ENCODE assay signal across 8 cellular contexts in the genomic region with DNA sequence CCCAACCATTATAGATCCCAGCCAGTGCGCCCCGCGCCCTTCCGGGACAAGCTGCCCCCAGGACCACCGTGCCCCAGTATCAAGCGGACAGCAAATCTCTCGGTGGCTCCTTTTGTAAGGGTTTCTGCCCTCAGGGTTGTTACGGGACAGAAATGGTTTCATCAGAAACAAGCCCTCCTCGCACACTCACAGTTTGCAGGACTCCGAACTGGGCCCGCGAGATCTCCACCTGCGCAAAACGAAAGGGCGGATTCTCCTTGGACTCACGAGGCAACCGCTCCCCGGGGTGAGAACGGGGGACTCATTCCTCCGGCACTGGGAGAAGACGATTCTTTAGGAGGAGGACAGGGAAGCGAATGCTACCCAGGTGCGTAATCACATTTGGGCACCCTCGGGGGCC. TPM values are rescaled to one million over a fixed set of nuclear protein-coding genes. Genes with fewer than 3 reads are reported as not detected.
DNase-seq lines count a peak whose midpoint lies in the region; ATAC-seq and TF ChIP-seq lines count a peak whose summit lies in the region.

No MANE protein-coding gene starts in this region.

- no peaks in the 10 kb centered on the region for H3K9me3 ChIP-seq in left lung
- no peaks in the 10 kb centered on the region for H3K9me3 ChIP-seq in thoracic aorta

- H3K27ac ChIP-seq in left lung, result peak overlapping the region in 1 of 2 donors; percentile 86
- H3K27ac ChIP-seq in thoracic aorta, result no peak overlapping the region

- no peaks in the 10 kb centered on the region for H3K9me3 Mint-ChIP-seq in activated CD4-positive, alpha-beta T cell treated with anti-CD3 and anti-CD28 coated beads, Interleukin-2, amount 10 ng/mL, durations not matched to agents 24 days and 14 days
- H3K9me3 Mint-ChIP-seq in activated CD4-positive, alpha-beta T cell treated with anti-CD3 and anti-CD28 coated beads for 36 hours (ENCODE audit: low read depth), result no peaks in the 10 kb centered on the region

- no peak for ATAC-seq in activated CD4-positive, alpha-beta T cell treated with anti-CD3 and anti-CD28 coated beads for 36 hours
- ATAC-seq in left lung (no peak), thoracic aorta (ENCODE audit: insufficient number of reproducible peaks, low FRiP score, low read depth) (no peak), HG03108 (IDR thresholded peaks at IDR 0.05; ENCODE audit: unreplicated experiment) (no peak)

- H3K4me1 ChIP-seq in left lung (peaks cover 13 to 50% of the 10 kb centered on the region in 2 donors), thoracic aorta (ENCODE audit: control insufficient read depth in 1 of 2, low read depth in 2 of 2) (peaks cover 18 to 34% of the 10 kb centered on the region in 2 donors)

- peaks cover 7% of the 10 kb centered on the region for H3K36me3 Mint-ChIP-seq in activated CD4-positive, alpha-beta T cell treated with anti-CD3 and anti-CD28 coated beads, Interleukin-2, amount 10 ng/mL, durations not matched to agents 24 days and 14 days (ENCODE audit: low read depth)
- no peaks in the 10 kb centered on the region for H3K36me3 Mint-ChIP-seq in activated CD4-positive, alpha-beta T cell treated with anti-CD3 and anti-CD28 coated beads for 36 hours (ENCODE audit: low read depth)

- intact Hi-C loops in activated CD4-positive, alpha-beta T cell treated with anti-CD3 and anti-CD28 coated beads, Interleukin-2, amount 10 ng/mL, durations not matched to agents 24 days and 14 days (cut with micrococcal nuclease), result loop anchor here (5.0 kb wide), 1 partner anchor 49 kb away; a partner anchor contains a TSS
- intact Hi-C loops in activated CD4-positive, alpha-beta T cell treated with anti-CD3 and anti-CD28 coated beads for 36 hours (cut with DNase I, micrococcal nuclease), result loop anchor here in 1 of 2 experiments (5.0 kb wide), 1 partner anchor 309 kb away; no protein-coding TSS in a partner anchor
- intact Hi-C loops in left lung (cut with DNase I), result loop anchor here in 1 of 2 donors (5.0 kb wide), 1 partner anchor 41 kb away; no protein-coding TSS in a partner anchor

- no peak for TF ChIP-seq CTCF in astrocyte of the cerebellum (IDR thresholded peaks at IDR 0.05; ENCODE audit: low read depth, low read length, missing control alignments)
- TF ChIP-seq CTCF in left lung (IDR thresholded peaks at IDR 0.05), result no peak
- no peak for TF ChIP-seq CTCF in thoracic aorta (IDR thresholded peaks at IDR 0.05)

- in situ Hi-C loops in astrocyte of the cerebellum (cut with HindIII; ENCODE audit: low sequenced_read_pairs), result no loop called here

- H3K27me3 ChIP-seq in left lung (peaks cover 0 to 30% of the 10 kb centered on the region in 2 donors), thoracic aorta (replicated peaks; ENCODE audit: insufficient read depth) (no peaks in the 10 kb centered on the region)

- CTCF ChIA-PET in activated CD4-positive, alpha-beta T cell treated with anti-CD3 and anti-CD28 coated beads for 36 hours (lab: Charles Lee), result no interaction called here

- POLR2A ChIA-PET in activated CD4-positive, alpha-beta T cell treated with anti-CD3 and anti-CD28 coated beads for 36 hours (lab: Charles Lee), result no interaction called here

- H3K36me3 ChIP-seq in left lung (peaks cover 0 to 3% of the 10 kb centered on the region in 2 donors), thoracic aorta (no peaks in the 10 kb centered on the region)

- H3K4me1 Mint-ChIP-seq in activated CD4-positive, alpha-beta T cell treated with anti-CD3 and anti-CD28 coated beads, Interleukin-2, amount 10 ng/mL, durations not matched to agents 24 days and 14 days, result peaks cover 22% of the 10 kb centered on the region
- peaks cover 7% of the 10 kb centered on the region for H3K4me1 Mint-ChIP-seq in activated CD4-positive, alpha-beta T cell treated with anti-CD3 and anti-CD28 coated beads for 36 hours

- peak overlapping the region; percentile 51 for H3K27ac Mint-ChIP-seq in activated CD4-positive, alpha-beta T cell treated with anti-CD3 and anti-CD28 coated beads, Interleukin-2, amount 10 ng/mL, durations not matched to agents 24 days and 14 days
- no peak overlapping the region for H3K27ac Mint-ChIP-seq in activated CD4-positive, alpha-beta T cell treated with anti-CD3 and anti-CD28 coated beads for 36 hours

- DNase-seq in activated CD4-positive, alpha-beta T cell treated with anti-CD3 and anti-CD28 coated beads, Interleukin-2, amount 10 ng/mL, durations not matched to agents 24 days and 14 days, result no peak
- no peak for DNase-seq in activated CD4-positive, alpha-beta T cell treated with anti-CD3 and anti-CD28 coated beads for 36 hours
- DNase-seq in astrocyte of the cerebellum (ENCODE audit: low read depth) (no peak), left lung (peak in 1 of 2 donors; percentile 28), thoracic aorta (ENCODE audit: low spot score) (no peak), NCI-H82 treated with DMSO at 0.1 percent for 48 hours (lab: John Stamatoyannopoulos, UW; ENCODE audit: unreplicated experiment) (no peak), iPS-NIHi7 (ENCODE audit: extremely low spot score) (no peak)

- H3K4me3 Mint-ChIP-seq in activated CD4-positive, alpha-beta T cell treated with anti-CD3 and anti-CD28 coated beads, Interleukin-2, amount 10 ng/mL, durations not matched to agents 24 days and 14 days, result peak overlapping the region; percentile 70
- H3K4me3 Mint-ChIP-seq in activated CD4-positive, alpha-beta T cell treated with anti-CD3 and anti-CD28 coated beads for 36 hours, result no peak overlapping the region

- H3K4me3 ChIP-seq in astrocyte of the cerebellum (ENCODE audit: low read depth, low read length) (peak overlapping the region; percentile 71), left lung (peak overlapping the region; percentile 70 to 86), thoracic aorta (peak overlapping the region; percentile 97)

- H3K27me3 Mint-ChIP-seq in activated CD4-positive, alpha-beta T cell treated with anti-CD3 and anti-CD28 coated beads, Interleukin-2, amount 10 ng/mL, durations not matched to agents 24 days and 14 days, result peaks cover 13% of the 10 kb centered on the region
- H3K27me3 Mint-ChIP-seq in activated CD4-positive, alpha-beta T cell treated with anti-CD3 and anti-CD28 coated beads for 36 hours, result peaks cover 34% of the 10 kb centered on the region

RNA-seq across cellular contexts. Expression of a gene that starts 51.1 kb away (rescaled TPM):
- total RNA-seq in activated CD4-positive, alpha-beta T cell treated with anti-CD3 and anti-CD28 coated beads, Interleukin-2, amount 10 ng/mL, durations not matched to agents 24 days and 14 days, result 17.4 and 17.7 TPM in 2 replicates
- 1 to 10 TPM; 8.8 to 9.6 TPM for total RNA-seq in activated CD4-positive, alpha-beta T cell treated with anti-CD3 and anti-CD28 coated beads for 36 hours
- 10 to 100 TPM; 33.0 to 42.6 TPM for total RNA-seq in left lung
- total RNA-seq in thoracic aorta, result 10 to 100 TPM; 57.8 to 80.6 TPM

RNA-seq across cellular contexts. Expression of a gene that starts 54.5 kb away (rescaled TPM):
- 2.1 and 4.6 TPM in 2 replicates for total RNA-seq in activated CD4-positive, alpha-beta T cell treated with anti-CD3 and anti-CD28 coated beads, Interleukin-2, amount 10 ng/mL, durations not matched to agents 24 days and 14 days
- 1 to 10 TPM; 2.7 to 3.6 TPM for total RNA-seq in activated CD4-positive, alpha-beta T cell treated with anti-CD3 and anti-CD28 coated beads for 36 hours
- total RNA-seq in left lung, result 10 to 100 TPM; 18.8 to 23.0 TPM
- 1 to 10 TPM; 5.4 to 7.0 TPM for total RNA-seq in thoracic aorta
